9 cellular contexts compared by ENCODE assay signal in the genomic region with DNA sequence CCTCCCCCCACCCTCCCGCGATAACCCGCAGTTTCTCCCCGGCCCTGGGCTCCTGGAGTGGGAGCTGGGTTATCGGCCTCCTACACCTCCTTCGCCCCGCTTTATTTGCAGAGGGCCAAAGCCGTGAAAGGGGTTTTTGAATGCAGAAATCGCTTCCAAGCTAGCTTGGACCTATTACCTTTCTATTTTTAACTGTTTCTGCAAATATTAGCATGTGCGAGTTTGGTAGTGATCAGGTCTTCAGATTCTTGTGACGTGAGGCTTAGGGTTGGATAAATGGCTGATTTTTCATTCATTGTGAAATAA. TPM values are rescaled to one million over a fixed set of nuclear protein-coding genes. Genes with fewer than 3 reads are reported as not detected.
A peak's percentile ranks its signal among the peaks of the same experiment; 100 is the strongest.
DNase-seq lines count a peak whose midpoint lies in the region; ATAC-seq, FAIRE-seq and TF ChIP-seq lines count a peak whose summit lies in the region.
"Had no signal": no experiment of that assay in that cellular context is flagged by ENCODE, and none has a peak within 500 bp of the region (broad histone marks: within the 10 kb centered on the region; RNA-seq: fewer than 3 reads in every experiment).

No MANE protein-coding gene starts in this region.

- H3K9ac ChIP-seq in HUES48 (ENCODE audit: low read depth, low read length) (peak overlapping the region; percentile 86), mucosa of stomach (ENCODE audit: low read length) (peak overlapping the region; percentile 96)

- peak overlapping the region; percentile 82 for H3K4me3 ChIP-seq in AG04450 (ENCODE audit: low read depth, low read length)
- peak overlapping the region; percentile 79 for H3K4me3 ChIP-seq in HUES48 (ENCODE audit: low read depth, low read length)
- peak overlapping the region; percentile 86 for H3K4me3 ChIP-seq in bronchial epithelial cell (ENCODE audit: low read depth, low read length)
- peak overlapping the region; percentile 47 for H3K4me3 ChIP-seq in mucosa of stomach (ENCODE audit: low read length)

- ATAC-seq in activated CD4-positive, CD25-positive, alpha-beta regulatory T cell treated with anti-CD3 and anti-CD28 coated beads, Interleukin-2, amount 50 U/mL, for 24 hours = no peak

- DNase-seq in AG04450 (ENCODE audit: low read depth, low spot score) (no peak), bronchial epithelial cell (ENCODE audit: low read depth) (no peak), occipital lobe (lab: John Stamatoyannopoulos, UW) (no peak), iPS-NIHi11 (ENCODE audit: low spot score) (no peak)
- no peak for DNase-seq in activated effector memory CD4-positive, alpha-beta T cell treated with Interleukin-2 at 50 U/mL for 16 hours

- H3K9me3 ChIP-seq in AG04450 (ENCODE audit: control insufficient read depth, insufficient read depth, low read length) (no peaks in the 10 kb centered on the region; the same call in 1 of the 2 replicates), HUES48 (ENCODE audit: control insufficient read depth, insufficient read depth, low read length) (no peaks in the 10 kb centered on the region), mucosa of stomach (ENCODE audit: control insufficient read depth, low read length) (no peaks in the 10 kb centered on the region)

- H3K36me3 ChIP-seq in HUES48 (ENCODE audit: control insufficient read depth, insufficient read depth, low read length) (peaks cover 36% of the 10 kb centered on the region), bronchial epithelial cell (ENCODE audit: control insufficient read depth, insufficient read depth, low read length) (no peaks in the 10 kb centered on the region), mucosa of stomach (ENCODE audit: control insufficient read depth, insufficient read depth, low read length) (no peaks in the 10 kb centered on the region)

- peaks cover 24% of the 10 kb centered on the region for H3K4me1 ChIP-seq in HUES48 (ENCODE audit: control insufficient read depth, insufficient read depth, low read length)
- H3K4me1 ChIP-seq in mucosa of stomach (ENCODE audit: control insufficient read depth, insufficient read depth, low read length) = peaks cover 12% of the 10 kb centered on the region

- no peak for FAIRE-seq in bronchial epithelial cell (lab: Jason Lieb, UNC)
- FAIRE-seq: frontal cortex had no signal

- no peak for TF ChIP-seq CTCF in AG04450 (IDR thresholded peaks at IDR 0.05; ENCODE audit: low read depth, low read length)
- no peak for TF ChIP-seq CTCF in bronchial epithelial cell (IDR thresholded peaks at IDR 0.05; ENCODE audit: insufficient read depth, low read length, severe bottlenecking)

- H3K27me3 ChIP-seq in AG04450 (ENCODE audit: control insufficient read depth, insufficient read depth, low read length) = no peaks in the 10 kb centered on the region
- H3K27me3 ChIP-seq in HUES48 (ENCODE audit: control insufficient read depth, insufficient read depth, low read length) = no peaks in the 10 kb centered on the region
- H3K27me3 ChIP-seq in bronchial epithelial cell (ENCODE audit: control insufficient read depth, insufficient read depth, low read length) = no peaks in the 10 kb centered on the region
- no peaks in the 10 kb centered on the region for H3K27me3 ChIP-seq in mucosa of stomach (ENCODE audit: control insufficient read depth, insufficient read depth, low read length)

- H3K27ac ChIP-seq in AG04450 (ENCODE audit: low read depth, low read length) = peak overlapping the region; percentile 31
- peak overlapping the region; percentile 100 for H3K27ac ChIP-seq in HUES48 (ENCODE audit: low read depth, low read length)

- POLR2A ChIA-PET in AG04450 (lab: Yijun Ruan, JAX) = interaction anchor here (2.0 to 2.8 kb wide), 3 partner anchors 60 to 90 kb away, joined by 4 to 12 read pairs (median 11); no protein-coding TSS in a partner anchor

- CTCF ChIA-PET in AG04450 (lab: Charles Lee) = interaction anchor here (0.9 to 1.2 kb wide), 2 partner anchors 292 to 435 kb away, joined by 3 to 4 read pairs; no protein-coding TSS in a partner anchor

RNA-seq across cellular contexts. Expression of gene USP9X, which starts 1.3 kb away (rescaled TPM):
- polyA plus RNA-seq in AG04450 (2011; rRNA removed) = 49.1 and 49.3 TPM in 2 replicates
- 153 and 272 TPM in 2 replicates for polyA minus RNA-seq in AG04450 (2011; rRNA and poly(A)+ RNA removed)
- total RNA-seq in bronchial epithelial cell (53.2 and 118 TPM in 2 replicates), occipital lobe (196 TPM)
